In genomic region chr18:48928787-48929186, GRCh38 we compare ENCODE assay signal across 1 cellular context.
TF ChIP-seq lines count a peak whose summit lies in the region.

No MANE protein-coding gene starts in this region.

TF ChIP-seq in GM12878, 131 proteins besides CTCF, POLR2A, EP300 and RAD21 (continued from another document and continues in another):
- peak in 1 of 2 experiments; percentile 43; a peak in 1 of 4 replicates for TF ChIP-seq BHLHE40 (IDR thresholded peaks at IDR 0.05; ENCODE audit: borderline replicate concordance in 1 of 2, low read depth in 2 of 2, low read length in 1 of 2)
- 0 out of 2 replicates have a peak, but pooled peaks have one; percentile 24 for TF ChIP-seq DPF2 (IDR thresholded peaks at IDR 0.05)
- TF ChIP-seq PAX5 (IDR thresholded peaks at IDR 0.05; ENCODE audit: borderline replicate concordance, low read depth, low read length) = no peak
- TF ChIP-seq CREM (IDR thresholded peaks at IDR 0.05; ENCODE audit: low read depth) = peak; percentile 55
- TF ChIP-seq TBL1XR1 (IDR thresholded peaks at IDR 0.05; ENCODE audit: low read depth, low read length) = no peak
- 0 out of 2 replicates have a peak, but pooled peaks have one; percentile 22 for TF ChIP-seq MTA3 (IDR thresholded peaks at IDR 0.05; ENCODE audit: borderline replicate concordance, low read length)
- TF ChIP-seq RELB (IDR thresholded peaks at IDR 0.05; ENCODE audit: low read depth) = no peak; the same call in 1 of the 2 replicates
- peak; percentile 32; the same call in 1 of the 2 replicates for TF ChIP-seq IKZF1 (conservative IDR thresholded peaks at IDR 0.05)
- TF ChIP-seq CREB1 (IDR thresholded peaks at IDR 0.05; ENCODE audit: low read depth) = peak; percentile 53; the same call in 1 of the 2 replicates
- TF ChIP-seq PAX8 (IDR thresholded peaks at IDR 0.05) = no peak
- TF ChIP-seq TAF1 (IDR thresholded peaks at IDR 0.05; ENCODE audit: borderline replicate concordance, low read depth, low read length) = no peak; the same call in 1 of the 2 replicates
- TF ChIP-seq ZBTB40 (IDR thresholded peaks at IDR 0.05; ENCODE audit: borderline replicate concordance) = no peak
- 0 out of 2 replicates have a peak, but pooled peaks have one; percentile 41 for TF ChIP-seq POLR2AphosphoS2 (IDR thresholded peaks at IDR 0.05; ENCODE audit: low read depth, low read length)
- no peak for TF ChIP-seq SPI1 (IDR thresholded peaks at IDR 0.05; ENCODE audit: borderline replicate concordance, insufficient read depth, low read depth, low read length)
- TF ChIP-seq EED (IDR thresholded peaks at IDR 0.05; ENCODE audit: low read depth) = peak; percentile 36; the same call in 1 of the 2 replicates
- TF ChIP-seq IRF4 (IDR thresholded peaks at IDR 0.05; ENCODE audit: low read depth, low read length) = no peak
- TF ChIP-seq SP1 (IDR thresholded peaks at IDR 0.05; ENCODE audit: low read depth, low read length) = no peak
- TF ChIP-seq TCF3 (IDR thresholded peaks at IDR 0.05; ENCODE audit: borderline replicate concordance, insufficient read depth, low read depth, low read length) = peak; percentile 56; the same call in 1 of the 2 replicates
- TF ChIP-seq BACH1 (IDR thresholded peaks at IDR 0.05; ENCODE audit: borderline replicate concordance) = no peak
- TF ChIP-seq MEF2B (IDR thresholded peaks at IDR 0.05; ENCODE audit: partially characterized antibody, poor library complexity, severe bottlenecking) = no peak
- no peak for TF ChIP-seq BRCA1 (IDR thresholded peaks at IDR 0.05; ENCODE audit: low read depth, low read length)
- TF ChIP-seq ATF7 (IDR thresholded peaks at IDR 0.05; ENCODE audit: low read depth) = no peak
- TF ChIP-seq HDAC2 (IDR thresholded peaks at IDR 0.05) = no peak
- peak; percentile 69 for TF ChIP-seq MXI1 (IDR thresholded peaks at IDR 0.05; ENCODE audit: low read depth, low read length)
- peak; percentile 49; the same call in 1 of the 2 replicates for TF ChIP-seq GATAD2B (conservative IDR thresholded peaks at IDR 0.05; ENCODE audit: low read depth)
- no peak for TF ChIP-seq CBX3 (IDR thresholded peaks at IDR 0.05; ENCODE audit: borderline replicate concordance, low read depth)
- TF ChIP-seq MAX (IDR thresholded peaks at IDR 0.05; ENCODE audit: low read depth, low read length) = no peak
- TF ChIP-seq NR2F1 (conservative IDR thresholded peaks at IDR 0.05) = 0 out of 2 replicates have a peak, but pooled peaks have one; percentile 9
- no peak for TF ChIP-seq SIN3A (IDR thresholded peaks at IDR 0.05; ENCODE audit: low read depth, low read length)
- TF ChIP-seq ZBTB11 (CRISPR knock-in tag; IDR thresholded peaks at IDR 0.05) = no peak
- peak; percentile 61 for TF ChIP-seq SKIL (IDR thresholded peaks at IDR 0.05; ENCODE audit: low read depth, poor library complexity, severe bottlenecking)
- no peak for TF ChIP-seq SUZ12 (IDR thresholded peaks at IDR 0.05; ENCODE audit: unreplicated experiment)
- TF ChIP-seq SREBF1 (IDR thresholded peaks at IDR 0.05; ENCODE audit: low read length) = no peak
- TF ChIP-seq ETV6 (conservative IDR thresholded peaks at IDR 0.05 in 1 of 2, IDR thresholded peaks at IDR 0.05 in 1 of 2; ENCODE audit: borderline replicate concordance in 1 of 2, low read depth in 1 of 2) = 0 out of 4 replicates have a peak, but pooled peaks of 1 of the 2 experiments have one; percentile 20
- TF ChIP-seq MLLT1 (IDR thresholded peaks at IDR 0.05) = 0 out of 2 replicates have a peak, but pooled peaks have one; percentile 26
- TF ChIP-seq WRNIP1 (IDR thresholded peaks at IDR 0.05; ENCODE audit: borderline replicate concordance, low read depth, low read length) = no peak
- no peak for TF ChIP-seq CBFB (IDR thresholded peaks at IDR 0.05; ENCODE audit: low read depth)
- no peak for TF ChIP-seq ZNF592 (IDR thresholded peaks at IDR 0.05)
- TF ChIP-seq SMAD5 (IDR thresholded peaks at IDR 0.05; ENCODE audit: low read depth) = no peak
- 0 out of 2 replicates have a peak, but pooled peaks have one; percentile 38 for TF ChIP-seq PML (IDR thresholded peaks at IDR 0.05; ENCODE audit: low read length)
- no peak for TF ChIP-seq NBN (IDR thresholded peaks at IDR 0.05)
